In genomic region chr7:25319707-25320106, GRCh38 we compare ENCODE assay signal across 16 cellular contexts.
"Had no signal": no experiment of that assay in that cellular context is flagged by ENCODE, and none has a peak within 500 bp of the region (broad histone marks: within the 10 kb centered on the region; RNA-seq: fewer than 3 reads in every experiment).

No MANE protein-coding gene starts in this region.

- FAIRE-seq: endometrium, islet of Langerhans, urothelium cell line had no signal

- DNase-seq: activated CD4-positive, alpha-beta T cell treated with anti-CD3 and anti-CD28 coated beads, Interleukin-2, amount 50 U/mL, for 48 hours; activated naive CD4-positive, alpha-beta T cell treated with anti-CD3 and anti-CD28 coated beads, Interleukin-2, amount 50 U/mL, for 16 hours; adrenal gland; dorsolateral prefrontal cortex; left colon; lower lobe of right lung; nephron progenitor cell; occipital lobe; stimulated activated CD4-positive, alpha-beta T cell treated with anti-CD3 and anti-CD28 coated beads, Interleukin-15, amount 100 ng/mL, for 24 hours; stimulated activated CD4-positive, alpha-beta T cell treated with anti-CD3 and anti-CD28 coated beads, Interleukin-4, amount 100 ng/mL, for 1 hour; stimulated activated naive CD4-positive, alpha-beta T cell; tibial artery; WERI-Rb-1 had no signal

- ATAC-seq: lower lobe of right lung had no signal
